Comparison of ENCODE assay signal across 8 cellular contexts in genomic region chr10:4241724-4242345, GRCh38.
DNase-seq lines count a peak whose midpoint lies in the region; ATAC-seq and TF ChIP-seq lines count a peak whose summit lies in the region.

No MANE protein-coding gene starts in this region.

- ATAC-seq in GM21529 (IDR thresholded peaks at IDR 0.05; ENCODE audit: unreplicated experiment), result no peak

- peak; percentile 94 for DNase-seq in EL
- DNase-seq in left ventricle myocardium inferior, result peak; percentile 30
- peak; percentile 87 for DNase-seq in renal cortical epithelial cell (ENCODE audit: low read depth)
- no peak for DNase-seq in GOT3 (lab: John Stamatoyannopoulos, UW)
- DNase-seq in lower leg skin (ENCODE audit: low spot score in 2 of 2), result no peak
- DNase-seq in activated effector memory CD4-positive, alpha-beta T cell treated with Interleukin-2 at 50 U/mL for 16 hours, result no peak

- 8 to 13% methylated on average over 7 of the region's 7 CpGs for WGBS in lower leg skin, 2 donors

- H3K27ac ChIP-seq in angular gyrus (ENCODE audit: low read depth, low read length) (peak overlapping the region; percentile 29), left ventricle myocardium inferior (replicated peaks) (peak overlapping the region; percentile 91)

- H3K36me3 ChIP-seq in left ventricle myocardium inferior, result no peaks in the 10 kb centered on the region

- H3K27me3 ChIP-seq in left ventricle myocardium inferior (ENCODE audit: low read depth), result no peaks in the 10 kb centered on the region

- peaks cover 5% of the 10 kb centered on the region for H3K9me3 ChIP-seq in left ventricle myocardium inferior (replicated peaks)

- peaks cover 56% of the 10 kb centered on the region for H3K4me1 ChIP-seq in left ventricle myocardium inferior

- H3K4me3 ChIP-seq in left ventricle myocardium inferior (peak overlapping the region; percentile 58), lower leg skin (ENCODE audit: low read depth, poor library complexity, severe bottlenecking) (no peak overlapping the region)

- TF ChIP-seq CTCF in left ventricle myocardium inferior (IDR thresholded peaks at IDR 0.05; ENCODE audit: borderline replicate concordance) (no peak), lower leg skin (IDR thresholded peaks at IDR 0.05) (no peak)

- intact Hi-C loops in left ventricle myocardium inferior (cut with micrococcal nuclease), result loop anchor here (10.0 kb wide), 1 partner anchor 413 kb away; no protein-coding TSS in a partner anchor
- intact Hi-C loops in lower leg skin (cut with DNase I; ENCODE audit: low total_unique reads), result no loop called here

- no peak for TF ChIP-seq POLR2A in lower leg skin (IDR thresholded peaks at IDR 0.05)

Comparison
In these comparisons a context has a peak if more than half of its experiments do, and no peak if none do; other contexts are left out.
1. DNase-seq: peak in EL (single experiment), left ventricle myocardium inferior (single experiment) and renal cortical epithelial cell (single experiment); none in GOT3 (single experiment), lower leg skin (0 of 2) and activated effector memory CD4-positive, alpha-beta T cell treated with Interleukin-2 at 50 U/mL for 16 hours (single experiment).